ENCODE assay signal across 10 cellular contexts in genomic region chr6:8888468-8888867, GRCh38.
A peak's percentile ranks its signal among the peaks of the same experiment; 100 is the strongest.
DNase-seq lines count a peak whose midpoint lies in the region; ATAC-seq and TF ChIP-seq lines count a peak whose summit lies in the region.
"Had no signal": no experiment of that assay in that cellular context is flagged by ENCODE, and none has a peak within 500 bp of the region (broad histone marks: within the 10 kb centered on the region; RNA-seq: fewer than 3 reads in every experiment).

No MANE protein-coding gene starts in this region.

- H3K27ac ChIP-seq in DND-41 (ENCODE audit: low read length) (no peak overlapping the region), Panc1 (ENCODE audit: low read length) (no peak overlapping the region), thyroid gland (no peak overlapping the region)

- 67 to 72% methylated on average over 3 of the region's 3 CpGs for whole genome bisulfite sequencing in thyroid gland, 2 donors

- DNase-seq in DND-41 (no peak), Panc1 (ENCODE audit: low read depth, low spot score) (no peak), iPS-NIHi11 (ENCODE audit: low spot score) (peak; percentile 14), NCI-H1694 treated with DMSO at 0.1 percent for 48 hours (lab: John Stamatoyannopoulos, UW) (no peak), NCI-H146 treated with DMSO at 0.1 percent for 48 hours (lab: John Stamatoyannopoulos, UW; ENCODE audit: unreplicated experiment) (no peak), thyroid gland (no peak), amygdala (lab: John Stamatoyannopoulos, UW) (no peak)
- DNase-seq: activated CD4-positive, alpha-beta memory T cell treated with anti-CD3 and anti-CD28 coated beads, Interleukin-2, amount 10 ng/mL, durations not matched to agents 7 days and 5 days; mesenchymal stem cell had no signal

- H3K27me3 ChIP-seq in DND-41 (ENCODE audit: insufficient read depth, low read length, poor library complexity) = no peaks in the 10 kb centered on the region
- no peaks in the 10 kb centered on the region for H3K27me3 ChIP-seq in Panc1 (ENCODE audit: control insufficient read depth, insufficient read depth, low read length)
- no peaks in the 10 kb centered on the region for H3K27me3 ChIP-seq in thyroid gland

- peak; percentile 45 for TF ChIP-seq CTCF in DND-41 (IDR thresholded peaks at IDR 0.05; ENCODE audit: borderline replicate concordance, extremely low read depth, low read length, poor library complexity, severe bottlenecking)
- peak; percentile 75 for TF ChIP-seq CTCF in Panc1 (IDR thresholded peaks at IDR 0.05)
- TF ChIP-seq CTCF in thyroid gland (IDR thresholded peaks at IDR 0.05) = no peak

- no peak for TF ChIP-seq POLR2A in thyroid gland (IDR thresholded peaks at IDR 0.05)

- no peaks in the 10 kb centered on the region for H3K79me2 ChIP-seq in DND-41 (ENCODE audit: insufficient read depth, low read length)

- H3K4me1 ChIP-seq in DND-41 (ENCODE audit: insufficient read depth, low read length) (no peaks in the 10 kb centered on the region), Panc1 (ENCODE audit: control insufficient read depth, insufficient read depth, low read length) (no peaks in the 10 kb centered on the region), thyroid gland (no peaks in the 10 kb centered on the region)

- H3K9ac ChIP-seq in DND-41 (ENCODE audit: low read depth, low read length) = no peak overlapping the region

- H3K36me3 ChIP-seq in DND-41 (ENCODE audit: insufficient read depth, low read length) (no peaks in the 10 kb centered on the region), Panc1 (ENCODE audit: control insufficient read depth, insufficient read depth, low read length) (no peaks in the 10 kb centered on the region), thyroid gland (no peaks in the 10 kb centered on the region)

- POLR2A ChIA-PET in Panc1 (lab: Charles Lee) = no interaction called here

- CTCF ChIA-PET in Panc1 (lab: Charles Lee) = interaction anchor here (0.7 kb wide), 1 partner anchor 758 kb away, joined by 3 read pairs; no protein-coding TSS in a partner anchor

- BruUV-seq in Panc1 (replicated peaks; lab: Mats Ljungman, UMichigan) = no TSS peak

- H3K4me3 ChIP-seq in DND-41 (ENCODE audit: low read depth in 1 of 2, low read length in 2 of 2) (no peak overlapping the region), Panc1 (ENCODE audit: low read depth in 2 of 2, low read length in 2 of 2) (no peak overlapping the region), thyroid gland (replicated peaks in 1 of 3) (no peak overlapping the region)

- ATAC-seq in DND-41 (ENCODE audit: insufficient read depth, low read depth) = no peak
- ATAC-seq in HG02885 (IDR thresholded peaks at IDR 0.05; ENCODE audit: poor library complexity, unreplicated experiment) = peak; percentile 59
- peak; percentile 88 for ATAC-seq in Panc1

- in situ Hi-C loops in Panc1 (cut with HindIII; ENCODE audit: low pct_unique_long_range_greater_than_20kb, low sequenced_read_pairs) = no loop called here

- intact Hi-C loops in Panc1 (cut with micrococcal nuclease; ENCODE audit: unreplicated experiment) (no loop called here), thyroid gland (cut with DNase I) (no loop called here)

- no peak overlapping the region for H3K4me2 ChIP-seq in DND-41 (ENCODE audit: insufficient read depth, low read length)

- H3K9me3 ChIP-seq in DND-41 (ENCODE audit: insufficient read depth, low read length, severe bottlenecking) = no peaks in the 10 kb centered on the region
- no peaks in the 10 kb centered on the region for H3K9me3 ChIP-seq in Panc1 (ENCODE audit: control insufficient read depth, insufficient read depth, low read depth, low read length)
- H3K9me3 ChIP-seq in thyroid gland = no peaks in the 10 kb centered on the region

- no peaks in the 10 kb centered on the region for H4K20me1 ChIP-seq in DND-41 (ENCODE audit: insufficient read depth, low read length)

- H2AFZ ChIP-seq in DND-41 (ENCODE audit: low read depth, low read length) = no peak overlapping the region

Comparison
In these comparisons a context has a peak if more than half of its experiments do, and no peak if none do; other contexts are left out.
1. CTCF ChIP-seq: peak in DND-41 (single experiment) and Panc1 (single experiment); none in thyroid gland (0 of 6).